In the genomic region with DNA sequence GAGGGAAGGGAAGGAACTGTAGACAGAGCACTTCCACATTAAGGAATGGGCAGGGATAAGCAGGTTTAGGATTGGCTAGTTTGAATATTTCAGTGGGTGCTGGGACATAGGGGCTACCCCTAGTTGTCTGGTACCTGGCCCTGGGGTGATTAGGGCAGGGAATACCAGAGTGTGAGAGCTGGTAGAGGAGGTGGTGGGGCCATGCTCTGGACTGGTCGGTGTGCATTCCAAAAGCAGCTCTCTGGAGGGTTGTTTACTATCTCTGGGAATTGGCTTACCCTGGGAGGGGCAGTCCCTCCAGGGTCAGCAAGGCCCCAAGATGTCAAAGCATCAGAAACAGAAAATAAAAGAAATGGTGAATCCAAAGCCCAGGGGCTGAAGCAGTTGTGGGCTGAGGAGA, we compare ENCODE assay signal across 16 cellular contexts.
"Had no signal": no experiment of that assay in that cellular context is flagged by ENCODE, and none has a peak within 500 bp of the region (broad histone marks: within the 10 kb centered on the region; RNA-seq: fewer than 3 reads in every experiment).

No MANE protein-coding gene starts in this region.

- DNase-seq: KBM-7, NCI-H1092, NCI-H1105 treated with DMSO at 0.1 percent for 48 hours, NCI-H1417 treated with DMSO at 0.1 percent for 48 hours, NCI-H146, NCI-H1694 treated with DMSO at 0.1 percent for 48 hours, NCI-H1930, NCI-H2081, NCI-H2107, NCI-H2227 treated with DMSO at 0.1 percent for 48 hours, NCI-H524, NCI-H526 treated with DMSO at 0.1 percent for 48 hours, NCI-H748 treated with DMSO at 0.1 percent for 48 hours, Right ventricle myocardium superior, RPMI8226, SIG-M5 had no signal
